ENCODE assay signal across 8 cellular contexts in genomic region chr19:38647966-38648788, GRCh38. TPM values are rescaled to one million over a fixed set of nuclear protein-coding genes. Genes with fewer than 3 reads are reported as not detected.
A peak's percentile ranks its signal among the peaks of the same experiment; 100 is the strongest.
DNase-seq lines count a peak whose midpoint lies in the region; ATAC-seq lines count a peak whose summit lies in the region.

No MANE protein-coding gene starts in this region.

- H3K9me3 ChIP-seq in iPS DF 6.9 (ENCODE audit: control insufficient read depth, insufficient read depth, low read length), result no peaks in the 10 kb centered on the region

- POLR2A ChIA-PET in activated CD8-positive, alpha-beta T cell treated with anti-CD3 and anti-CD28 coated beads, Interleukin-2, amount 10 ng/mL, durations not matched to agents 7 days and 5 days (lab: Charles Lee), result interaction anchor here (0.8 to 1.1 kb wide), 4 partner anchors 20 to 252 kb away, joined by 3 to 4 read pairs (median 4); partner anchors contain the start of genes NFKBIB and SIRT2

- no peaks in the 10 kb centered on the region for H3K36me3 ChIP-seq in iPS DF 6.9 (ENCODE audit: control insufficient read depth, insufficient read depth, low read length)

- H3K4me3 Mint-ChIP-seq in activated CD8-positive, alpha-beta T cell treated with anti-CD3 and anti-CD28 coated beads, Interleukin-2, amount 10 ng/mL, durations not matched to agents 7 days and 5 days, result peak overlapping the region; percentile 95
- peak overlapping the region; percentile 91 to 98 for H3K4me3 Mint-ChIP-seq in stimulated activated naive B cell treated with anti-CD40 and anti-IgM and Interleukin-4, amounts not matched to agents 10 μg/mL and 1 μg/mL and 100 μg/mL, for 72 hours

- DNase-seq in NCI-H146 (lab: John Stamatoyannopoulos, UW) (peak; percentile 21), NCI-H146 treated with DMSO at 0.1 percent for 48 hours (lab: John Stamatoyannopoulos, UW; ENCODE audit: unreplicated experiment) (no peak), iPS DF 6.9 (ENCODE audit: low read depth, low spot score) (no peak), T1000 (lab: John Stamatoyannopoulos, UW) (no peak), SKM-1 treated with dmso at 0.1 percent for 144 hours (lab: John Stamatoyannopoulos, UW; ENCODE audit: unreplicated experiment) (no peak), NCI-H510A (lab: John Stamatoyannopoulos, UW) (no peak)
- no peak for DNase-seq in activated CD8-positive, alpha-beta T cell treated with anti-CD3 and anti-CD28 coated beads, Interleukin-2, amount 10 ng/mL, durations not matched to agents 7 days and 5 days
- no peak for DNase-seq in stimulated activated naive B cell treated with anti-CD40 and anti-IgM and Interleukin-4, amounts not matched to agents 10 μg/mL and 1 μg/mL and 100 μg/mL, for 72 hours

- 100% methylated on average over 2 of the region's 20 CpGs for WGBS in iPS DF 6.9 (ENCODE audit: insufficient coverage, insufficient read length)

- ATAC-seq in activated CD8-positive, alpha-beta T cell treated with anti-CD3 and anti-CD28 coated beads, Interleukin-2, amount 10 ng/mL, durations not matched to agents 7 days and 5 days, result no peak
- ATAC-seq in stimulated activated naive B cell treated with anti-CD40 and anti-IgM and Interleukin-4, amounts not matched to agents 10 μg/mL and 1 μg/mL and 100 μg/mL, for 72 hours (replicated peaks), result no peak

- H3K27me3 ChIP-seq in iPS DF 6.9 (ENCODE audit: control insufficient read depth, insufficient read depth, low read length), result no peaks in the 10 kb centered on the region

- no peaks in the 10 kb centered on the region for H3K27me3 Mint-ChIP-seq in activated CD8-positive, alpha-beta T cell treated with anti-CD3 and anti-CD28 coated beads, Interleukin-2, amount 10 ng/mL, durations not matched to agents 7 days and 5 days (ENCODE audit: low read depth)
- H3K27me3 Mint-ChIP-seq in stimulated activated naive B cell treated with anti-CD40 and anti-IgM and Interleukin-4, amounts not matched to agents 10 μg/mL and 1 μg/mL and 100 μg/mL, for 72 hours, result no peaks in the 10 kb centered on the region

- H3K27ac Mint-ChIP-seq in activated CD8-positive, alpha-beta T cell treated with anti-CD3 and anti-CD28 coated beads, Interleukin-2, amount 10 ng/mL, durations not matched to agents 7 days and 5 days, result peak overlapping the region; percentile 88
- peak overlapping the region; percentile 94 for H3K27ac Mint-ChIP-seq in stimulated activated naive B cell treated with anti-CD40 and anti-IgM and Interleukin-4, amounts not matched to agents 10 μg/mL and 1 μg/mL and 100 μg/mL, for 72 hours

- peaks cover 56% of the 10 kb centered on the region for H3K4me1 Mint-ChIP-seq in activated CD8-positive, alpha-beta T cell treated with anti-CD3 and anti-CD28 coated beads, Interleukin-2, amount 10 ng/mL, durations not matched to agents 7 days and 5 days (ENCODE audit: low read depth)
- peaks cover 28 to 53% of the 10 kb centered on the region in 2 donors for H3K4me1 Mint-ChIP-seq in stimulated activated naive B cell treated with anti-CD40 and anti-IgM and Interleukin-4, amounts not matched to agents 10 μg/mL and 1 μg/mL and 100 μg/mL, for 72 hours

- no peak overlapping the region for H3K27ac ChIP-seq in iPS DF 6.9 (ENCODE audit: low read length)

- peaks cover 6% of the 10 kb centered on the region; the same call in 1 of the 2 replicates for H3K4me1 ChIP-seq in iPS DF 6.9 (ENCODE audit: control insufficient read depth, insufficient read depth, low read length)

- peak overlapping the region; percentile 98 for H3K4me3 ChIP-seq in iPS DF 6.9 (ENCODE audit: low read length)

- CTCF ChIA-PET in activated CD8-positive, alpha-beta T cell treated with anti-CD3 and anti-CD28 coated beads, Interleukin-2, amount 10 ng/mL, durations not matched to agents 7 days and 5 days (lab: Charles Lee), result interaction anchor here (0.9 to 2.8 kb wide), 13 partner anchors 10 to 282 kb away, joined by 3 to 17 read pairs (median 7); partner anchors contain the start of genes FAM98C, MRPS12 and SARS2

- H3K36me3 Mint-ChIP-seq in activated CD8-positive, alpha-beta T cell treated with anti-CD3 and anti-CD28 coated beads, Interleukin-2, amount 10 ng/mL, durations not matched to agents 7 days and 5 days (ENCODE audit: low read depth), result peaks cover 32% of the 10 kb centered on the region
- H3K36me3 Mint-ChIP-seq in stimulated activated naive B cell treated with anti-CD40 and anti-IgM and Interleukin-4, amounts not matched to agents 10 μg/mL and 1 μg/mL and 100 μg/mL, for 72 hours, result peaks cover 14 to 19% of the 10 kb centered on the region in 2 donors

- H3K9me3 Mint-ChIP-seq in activated CD8-positive, alpha-beta T cell treated with anti-CD3 and anti-CD28 coated beads, Interleukin-2, amount 10 ng/mL, durations not matched to agents 7 days and 5 days (ENCODE audit: insufficient read depth), result no peaks in the 10 kb centered on the region
- H3K9me3 Mint-ChIP-seq in stimulated activated naive B cell treated with anti-CD40 and anti-IgM and Interleukin-4, amounts not matched to agents 10 μg/mL and 1 μg/mL and 100 μg/mL, for 72 hours, result no peaks in the 10 kb centered on the region

RNA-seq across cellular contexts. Expression of gene ACTN4, which starts 0.7 kb away (rescaled TPM):
- total RNA-seq in activated CD8-positive, alpha-beta T cell treated with anti-CD3 and anti-CD28 coated beads, Interleukin-2, amount 10 ng/mL, durations not matched to agents 7 days and 5 days, result 100 to 1,000 TPM; 357 to 373 TPM

RNA-seq across cellular contexts. Expression of gene EIF3K, which starts 29.2 kb away (rescaled TPM):
- total RNA-seq in activated CD8-positive, alpha-beta T cell treated with anti-CD3 and anti-CD28 coated beads, Interleukin-2, amount 10 ng/mL, durations not matched to agents 7 days and 5 days, result 100 to 1,000 TPM; 325 to 352 TPM

RNA-seq across cellular contexts. Expression of gene MAP4K1, which starts 30.4 kb away (rescaled TPM):
- total RNA-seq in activated CD8-positive, alpha-beta T cell treated with anti-CD3 and anti-CD28 coated beads, Interleukin-2, amount 10 ng/mL, durations not matched to agents 7 days and 5 days, result 100 to 1,000 TPM; 259 to 269 TPM
